Comparison of ENCODE assay signal across 8 cellular contexts in the genomic region with DNA sequence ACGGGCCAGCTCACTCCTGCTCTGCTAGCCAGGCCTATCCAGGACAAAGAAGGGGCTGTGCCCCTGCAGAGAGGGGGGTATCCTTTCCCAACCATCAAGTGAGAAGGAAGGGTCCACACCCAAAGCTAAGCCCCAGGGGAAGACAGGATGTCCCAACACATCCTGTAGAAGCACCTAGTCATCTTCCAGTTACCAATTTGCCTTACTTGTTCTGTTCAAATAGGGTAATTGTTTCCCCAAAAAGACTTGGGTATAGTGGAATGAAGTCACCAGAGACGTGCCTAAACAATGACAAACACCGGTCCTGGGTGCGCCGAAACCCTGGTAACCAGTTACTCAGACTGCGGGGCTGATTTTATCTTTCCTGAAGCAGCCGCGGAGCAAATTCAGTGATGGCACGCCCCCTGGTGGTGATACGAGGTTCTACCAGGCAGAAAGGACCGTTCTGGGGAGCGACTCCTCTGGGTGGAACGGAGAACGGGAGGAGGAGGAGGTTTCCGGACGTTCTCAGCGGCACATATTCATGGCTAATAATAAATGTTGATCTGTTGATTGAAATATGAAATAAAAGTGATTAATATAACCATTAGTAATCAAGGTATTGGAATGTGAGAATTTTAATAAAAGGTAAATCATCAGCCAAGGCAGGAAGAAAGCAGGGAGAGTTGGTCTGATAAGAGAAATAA. TPM values are rescaled to one million over a fixed set of nuclear protein-coding genes. Genes with fewer than 3 reads are reported as not detected.
A peak's percentile ranks its signal among the peaks of the same experiment; 100 is the strongest.
DNase-seq lines count a peak whose midpoint lies in the region; ATAC-seq and TF ChIP-seq lines count a peak whose summit lies in the region.

No MANE protein-coding gene starts in this region.

- no peaks in the 10 kb centered on the region for H3K79me2 ChIP-seq in OCI-LY3 (ENCODE audit: low read length)

- peak overlapping the region; percentile 60 for H3K4me2 ChIP-seq in OCI-LY3 (ENCODE audit: low read length)

- peak; percentile 82 for ATAC-seq in GM21576 (IDR thresholded peaks at IDR 0.05; ENCODE audit: unreplicated experiment)

- H2AFZ ChIP-seq in OCI-LY3 (ENCODE audit: low read depth, low read length) = peak overlapping the region; percentile 17; the same call in 1 of the 2 replicates

- no peaks in the 10 kb centered on the region for H4K20me1 ChIP-seq in OCI-LY3 (ENCODE audit: insufficient read depth, low read length)

- no peaks in the 10 kb centered on the region for H3K27me3 ChIP-seq in OCI-LY3 (ENCODE audit: low read depth, low read length)

- H3K4me3 ChIP-seq in Jurkat, Clone E6-1 (ENCODE audit: low read length) = no peak overlapping the region
- H3K4me3 ChIP-seq in OCI-LY3 (ENCODE audit: low read length) = peak overlapping the region; percentile 54

- peak; percentile 98 for TF ChIP-seq CTCF in OCI-LY3 (IDR thresholded peaks at IDR 0.05; ENCODE audit: low read depth, low read length)

- peaks cover 9% of the 10 kb centered on the region for H3K4me1 ChIP-seq in OCI-LY3 (ENCODE audit: low read length)

- no peak overlapping the region for H3K27ac ChIP-seq in OCI-LY3 (ENCODE audit: low read length)

- H3K9me3 ChIP-seq in OCI-LY3 (ENCODE audit: insufficient read depth, low read length) = no peaks in the 10 kb centered on the region

- H3K9ac ChIP-seq in OCI-LY3 (ENCODE audit: low read length) = no peak overlapping the region

- H3K36me3 ChIP-seq in OCI-LY3 (replicated peaks; ENCODE audit: low read depth, low read length) = no peaks in the 10 kb centered on the region

- DNase-seq in DMS 273 (lab: John Stamatoyannopoulos, UW; ENCODE audit: unreplicated experiment) (peak; percentile 94), activated T-cell treated with anti-CD3 and anti-CD28 coated beads for 1 hour (ENCODE audit: low read depth) (peak; percentile 95), epidermal melanocyte (ENCODE audit: insufficient read length, low spot score) (peak; percentile 74), mucosa of gallbladder (ENCODE audit: low spot score) (peak; percentile 88)
- peak; percentile 65 for DNase-seq in Jurkat, Clone E6-1 (ENCODE audit: low read depth, low spot score)
- peak; percentile 98 for DNase-seq in stimulated activated CD8-positive, alpha-beta memory T cell treated with anti-CD3 and anti-CD28 coated beads, Interleukin-4, amount 100 ng/mL, for 48 hours

RNA-seq across cellular contexts. Expression of a gene that starts 19.9 kb away (rescaled TPM):
- 7.1 TPM for polyA plus RNA-seq in Jurkat, Clone E6-1 (2012; ENCODE audit: insufficient read depth, insufficient read length)
- total RNA-seq in mucosa of gallbladder = 37.6 TPM
